Comparison of ENCODE assay signal across 17 cellular contexts in genomic region chr4:33780952-33781655, GRCh38.
DNase-seq lines count a peak whose midpoint lies in the region; ATAC-seq and TF ChIP-seq lines count a peak whose summit lies in the region.
"Had no signal": no experiment of that assay in that cellular context is flagged by ENCODE, and none has a peak within 500 bp of the region (broad histone marks: within the 10 kb centered on the region; RNA-seq: fewer than 3 reads in every experiment).

No MANE protein-coding gene starts in this region.

- no peaks in the 10 kb centered on the region for H3K27me3 ChIP-seq in tibial artery
- H3K27me3 ChIP-seq: suprapubic skin had no signal

- H3K4me3 ChIP-seq in cardiac fibroblast (replicated peaks in 1 of 2; ENCODE audit: low read depth in 2 of 2, low read length in 2 of 2) (no peak overlapping the region), tibial artery (no peak overlapping the region)
- H3K4me3 ChIP-seq: prostate gland, suprapubic skin had no signal

- no peaks in the 10 kb centered on the region for H3K9me3 ChIP-seq in tibial artery
- H3K9me3 ChIP-seq: prostate gland, suprapubic skin had no signal

- H3K27ac ChIP-seq in tibial artery: no peak overlapping the region
- H3K27ac ChIP-seq: prostate gland, suprapubic skin had no signal

- DNase-seq in EL: peak; percentile 79
- DNase-seq in NCI-H226: peak; percentile 70
- DNase-seq in cardiac fibroblast (ENCODE audit: low read depth in 2 of 2): peak; percentile 42 to 61
- DNase-seq in non-pigmented ciliary epithelial cell (ENCODE audit: low read depth): peak; percentile 31
- no peak for DNase-seq in tibial artery
- DNase-seq in NCI-H1436 (lab: John Stamatoyannopoulos, UW): no peak
- no peak for DNase-seq in middle frontal gyrus (ENCODE audit: extremely low spot score, low spot score)
- DNase-seq: activated B cell treated with CpG ODN at 0.5 μM for 24 hours; activated naive CD4-positive, alpha-beta T cell treated with Interleukin-2 at 50 U/mL for 16 hours; C1 segment of cervical spinal cord; hippocampal formation; naive B cell; NCI-H524; T-helper 1 cell had no signal

- intact Hi-C loops in tibial artery (cut with DNase I; ENCODE audit: low total_unique reads): no loop called here

- no peak for ATAC-seq in HG02642 (IDR thresholded peaks at IDR 0.05; ENCODE audit: poor library complexity, unreplicated experiment)

- H3K4me1 ChIP-seq in tibial artery: no peaks in the 10 kb centered on the region
- H3K4me1 ChIP-seq: prostate gland, suprapubic skin had no signal

- no peaks in the 10 kb centered on the region for H3K36me3 ChIP-seq in tibial artery
- H3K36me3 ChIP-seq: prostate gland, suprapubic skin had no signal

- TF ChIP-seq CTCF in cardiac fibroblast (IDR thresholded peaks at IDR 0.05; ENCODE audit: low read depth, low read length): no peak
- no peak for TF ChIP-seq CTCF in tibial artery (IDR thresholded peaks at IDR 0.05)

Comparison
In these comparisons a context has a peak if more than half of its experiments do, and no peak if none do; other contexts are left out.
1. DNase-seq: peak in EL (single experiment), NCI-H226 (single experiment), cardiac fibroblast (2 of 2) and non-pigmented ciliary epithelial cell (single experiment); none in tibial artery (0 of 2), NCI-H1436 (single experiment) and middle frontal gyrus (single experiment).